8 cellular contexts compared by ENCODE assay signal in genomic region chr16:14071576-14072271, GRCh38. TPM values are rescaled to one million over a fixed set of nuclear protein-coding genes. Genes with fewer than 3 reads are reported as not detected.
DNase-seq lines count a peak whose midpoint lies in the region; ATAC-seq and TF ChIP-seq lines count a peak whose summit lies in the region.

No MANE protein-coding gene starts in this region.

- intact Hi-C loops in CD4-positive, alpha-beta memory T cell (cut with micrococcal nuclease), result loop anchor here (1.0 to 5.0 kb wide), 2 partner anchors 152 to 216 kb away; no protein-coding TSS in a partner anchor
- intact Hi-C loops in transverse colon (cut with DNase I; ENCODE audit: low total_unique reads), result no loop called here

- H3K27me3 Mint-ChIP-seq in CD4-positive, alpha-beta memory T cell, result peaks cover 0 to 4% of the 10 kb centered on the region in 2 donors

- no peak for DNase-seq in CD4-positive, alpha-beta memory T cell
- DNase-seq in Karpas-422 (no peak), cardiac fibroblast (ENCODE audit: low read depth in 2 of 2) (peak in 1 of 2 donors; percentile 15), medulla oblongata (ENCODE audit: extremely low spot score) (peak; percentile 5), transverse colon (no peak), D341Med (ENCODE audit: low spot score) (no peak)

- H3K4me2 ChIP-seq in Karpas-422 (ENCODE audit: low read depth, low read length, poor library complexity, severe bottlenecking), result peak overlapping the region; percentile 76

- CTCF ChIA-PET in CD4-positive, alpha-beta memory T cell (lab: Charles Lee; ENCODE audit: partially characterized antibody), result interaction anchor here (1.4 kb wide), 1 partner anchor 152 kb away, joined by 5 read pairs; the partner anchor contains the start of gene ERCC4

- H3K27ac Mint-ChIP-seq in CD4-positive, alpha-beta memory T cell, result peak overlapping the region; percentile 49 to 91 (median 83)

- TF ChIP-seq POLR2A in transverse colon (IDR thresholded peaks at IDR 0.05), result no peak

- POLR2A ChIA-PET in CD4-positive, alpha-beta memory T cell (lab: Charles Lee; ENCODE audit: partially characterized antibody), result no interaction called here

- WGBS in transverse colon (ENCODE audit: low coverage in 1 of 2), 2 donors, result 3% methylated on average over 19 of the region's 32 CpGs; no CpG with 5 or more reads in 1 of the 2 donors

- ATAC-seq in GM19397 (IDR thresholded peaks at IDR 0.05; ENCODE audit: unreplicated experiment) (peak; percentile 30), GM21526 (IDR thresholded peaks at IDR 0.05; ENCODE audit: low FRiP score, unreplicated experiment) (no peak)

- H3K27me3 ChIP-seq in CD4-positive, alpha-beta memory T cell (ENCODE audit: insufficient read depth, low read length), result no peaks in the 10 kb centered on the region
- H3K27me3 ChIP-seq in Karpas-422 (ENCODE audit: low read length) (no peaks in the 10 kb centered on the region), transverse colon (no peaks in the 10 kb centered on the region)

- H3K9me2 ChIP-seq in Karpas-422 (replicated peaks; ENCODE audit: insufficient read depth, low read length), result no peaks in the 10 kb centered on the region

- H3K4me3 Mint-ChIP-seq in CD4-positive, alpha-beta memory T cell, result peak overlapping the region; percentile 84 to 92 (median 88)

- H4K20me1 ChIP-seq in Karpas-422 (ENCODE audit: insufficient read depth, low read depth, low read length), result no peaks in the 10 kb centered on the region; the same call in 1 of the 2 replicates

- H3K36me3 ChIP-seq in CD4-positive, alpha-beta memory T cell (ENCODE audit: insufficient read depth, low read length), result no peaks in the 10 kb centered on the region
- no peaks in the 10 kb centered on the region for H3K36me3 ChIP-seq in Karpas-422 (ENCODE audit: insufficient read depth, low read length)
- no peaks in the 10 kb centered on the region for H3K36me3 ChIP-seq in transverse colon

- TF ChIP-seq CTCF in cardiac fibroblast (IDR thresholded peaks at IDR 0.05; ENCODE audit: low read depth, low read length) (no peak), transverse colon (IDR thresholded peaks at IDR 0.05) (no peak)

- H3K9me3 ChIP-seq in CD4-positive, alpha-beta memory T cell (ENCODE audit: control insufficient read depth in 1 of 2, low read length in 2 of 2), result no peaks in the 10 kb centered on the region
- H3K9me3 ChIP-seq in Karpas-422 (ENCODE audit: low read length), result no peaks in the 10 kb centered on the region
- H3K9me3 ChIP-seq in transverse colon, result no peaks in the 10 kb centered on the region

- H3K36me3 Mint-ChIP-seq in CD4-positive, alpha-beta memory T cell, result peaks cover 0 to 5% of the 10 kb centered on the region in 2 donors

- H3K9me3 Mint-ChIP-seq in CD4-positive, alpha-beta memory T cell, result no peaks in the 10 kb centered on the region

- H3K4me1 ChIP-seq in CD4-positive, alpha-beta memory T cell (ENCODE audit: insufficient read depth, low read length), result peaks cover 13% of the 10 kb centered on the region
- peaks cover 12% of the 10 kb centered on the region for H3K4me1 ChIP-seq in Karpas-422 (ENCODE audit: low read length)
- peaks cover 0 to 18% (median 12%) of the 10 kb centered on the region in 4 donors for H3K4me1 ChIP-seq in transverse colon

- peaks cover 8 to 24% (median 17%) of the 10 kb centered on the region in 4 donors for H3K4me1 Mint-ChIP-seq in CD4-positive, alpha-beta memory T cell

- H3K79me2 ChIP-seq in Karpas-422 (ENCODE audit: low read length), result no peaks in the 10 kb centered on the region

- H2AFZ ChIP-seq in Karpas-422 (ENCODE audit: low read length), result peak overlapping the region; percentile 93

- in situ Hi-C loops in transverse colon (cut with MboI; ENCODE audit: low pct_ligation_motif_present in 1 of 4, low pct_unique_long_range_greater_than_20kb in 1 of 4, low sequenced_read_pairs in 3 of 4), result loop anchor here in 1 of 4 donors (25.0 kb wide), 1 partner anchor 91 kb away; no protein-coding TSS in a partner anchor

- peak overlapping the region; percentile 69 for H3K27ac ChIP-seq in CD4-positive, alpha-beta memory T cell (ENCODE audit: low read depth, low read length)
- H3K27ac ChIP-seq in Karpas-422 (ENCODE audit: low read length) (no peak overlapping the region), transverse colon (peak overlapping the region; percentile 68 to 89 (median 81))

- peak overlapping the region; percentile 59 to 84 for H3K4me3 ChIP-seq in CD4-positive, alpha-beta memory T cell (ENCODE audit: low read length in 2 of 2)
- H3K4me3 ChIP-seq in Karpas-422 (ENCODE audit: low read length) (peak overlapping the region; percentile 82), cardiac fibroblast (replicated peaks in 1 of 2; ENCODE audit: low read depth in 2 of 2, low read length in 2 of 2) (peak overlapping the region; percentile 87 to 92), transverse colon (peak overlapping the region; percentile 25 to 96 (median 68))

- no peak for TF ChIP-seq EP300 in transverse colon (IDR thresholded peaks at IDR 0.05; ENCODE audit: low read depth)

- peak overlapping the region; percentile 81 for H3K9ac ChIP-seq in Karpas-422 (ENCODE audit: low read length)

RNA-seq across cellular contexts. Expression of gene MRTFB, which starts 0.6 kb away (rescaled TPM):
- total RNA-seq in CD4-positive, alpha-beta memory T cell, result 10 to 100 TPM; 24.7 to 26.7 TPM
- 1 to 10 TPM; 6.1 to 6.5 TPM for polyA plus RNA-seq in CD4-positive, alpha-beta memory T cell
- 5.3 and 6.5 TPM in 2 replicates for total RNA-seq in Karpas-422 (2014; rRNA removed; shearing (Covaris generic); ENCODE audit: low replicate concordance)
- 10 to 100 TPM; 37.8 to 82.7 (median 47.9) TPM for total RNA-seq in transverse colon
